8 cellular contexts compared by ENCODE assay signal in genomic region chr6:29005183-29005885, GRCh38. TPM values are rescaled to one million over a fixed set of nuclear protein-coding genes. Genes with fewer than 3 reads are reported as not detected.
DNase-seq lines count a peak whose midpoint lies in the region; ATAC-seq and TF ChIP-seq lines count a peak whose summit lies in the region.

TSS of gene ZNF311 (minus strand) at chr6:29005315. CDS start at chr6:29003954, 1,361 bp downstream.

- WGBS in esophagus, 2 donors: 7 to 8% methylated on average over 29 of the region's 29 CpGs

- H4K20me1 ChIP-seq in BLaER1 treated with 17β-estradiol and CSF1 and Interleukin-3, amounts not matched to agents 10 nM and 100 nM: no peaks in the 10 kb centered on the region

- H3K9me3 Mint-ChIP-seq in IgD-negative memory B cell: peaks cover 0 to 2% (median 2%) of the 10 kb centered on the region in 3 donors
- H3K9me3 Mint-ChIP-seq in activated CD4-positive, alpha-beta T cell treated with anti-CD3 and anti-CD28 coated beads, Interleukin-2, amount 10 ng/mL, durations not matched to agents 24 days and 14 days: peaks cover 17% of the 10 kb centered on the region

- H3K36me3 ChIP-seq in BLaER1 treated with 17β-estradiol and CSF1 and Interleukin-3, amounts not matched to agents 10 nM and 100 nM: no peaks in the 10 kb centered on the region
- H3K36me3 ChIP-seq in esophagus (ENCODE audit: control insufficient read depth in 2 of 2, insufficient read depth in 2 of 2, low read length in 1 of 2): no peaks in the 10 kb centered on the region
- no peaks in the 10 kb centered on the region for H3K36me3 ChIP-seq in muscle layer of duodenum (ENCODE audit: control insufficient read depth in 1 of 2, insufficient read depth in 2 of 2, low read length in 2 of 2)
- no peaks in the 10 kb centered on the region for H3K36me3 ChIP-seq in upper lobe of right lung

- peak within 1 kb of the TSS in 1 of 3 donors; percentile 12 for H3K27ac Mint-ChIP-seq in IgD-negative memory B cell
- H3K27ac Mint-ChIP-seq in activated CD4-positive, alpha-beta T cell treated with anti-CD3 and anti-CD28 coated beads, Interleukin-2, amount 10 ng/mL, durations not matched to agents 24 days and 14 days: peak within 1 kb of the TSS; percentile 87

- no peak for TF ChIP-seq CTCF in upper lobe of right lung (IDR thresholded peaks at IDR 0.05)

- peaks cover 0 to 6% (median 0%) of the 10 kb centered on the region in 11 experiments; a peak in 7 of 22 replicates for H3K27me3 ChIP-seq in BLaER1 treated with 17β-estradiol and CSF1 and Interleukin-3, amounts not matched to agents 10 nM and 100 nM
- H3K27me3 ChIP-seq in esophagus (ENCODE audit: control insufficient read depth in 1 of 2, insufficient read depth in 2 of 2, low read length in 2 of 2) (peaks cover 0 to under 1% of the 10 kb centered on the region in 2 donors), muscle layer of duodenum (ENCODE audit: low read depth, low read length) (peaks cover 8% of the 10 kb centered on the region), upper lobe of right lung (peaks cover 7% of the 10 kb centered on the region)

- H3K9ac ChIP-seq in BLaER1 treated with 17β-estradiol and CSF1 and Interleukin-3, amounts not matched to agents 10 nM and 100 nM: no peak within 1 kb of the TSS

- H3K4me3 Mint-ChIP-seq in IgD-negative memory B cell: peak within 1 kb of the TSS; percentile 39 to 92 (median 86)
- H3K4me3 Mint-ChIP-seq in activated CD4-positive, alpha-beta T cell treated with anti-CD3 and anti-CD28 coated beads, Interleukin-2, amount 10 ng/mL, durations not matched to agents 24 days and 14 days: peak within 1 kb of the TSS; percentile 90

- peaks cover 3 to 9% (median 8%) of the 10 kb centered on the region in 3 donors for H3K4me1 Mint-ChIP-seq in IgD-negative memory B cell
- H3K4me1 Mint-ChIP-seq in activated CD4-positive, alpha-beta T cell treated with anti-CD3 and anti-CD28 coated beads, Interleukin-2, amount 10 ng/mL, durations not matched to agents 24 days and 14 days: peaks cover 20% of the 10 kb centered on the region

- intact Hi-C loops in activated CD4-positive, alpha-beta T cell treated with anti-CD3 and anti-CD28 coated beads, Interleukin-2, amount 10 ng/mL, durations not matched to agents 24 days and 14 days (cut with micrococcal nuclease): loop anchor here (2.0 kb wide), 1 partner anchor 23 kb away; no protein-coding TSS in a partner anchor
- intact Hi-C loops in upper lobe of right lung (cut with DNase I): no loop called here

- H3K9me3 ChIP-seq in BLaER1 treated with 17β-estradiol and CSF1 and Interleukin-3, amounts not matched to agents 10 nM and 100 nM (replicated peaks in 1 of 11): peaks cover 0 to 13% (median 6%) of the 10 kb centered on the region in 11 experiments; a peak in 9 of 22 replicates
- H3K9me3 ChIP-seq in esophagus (ENCODE audit: control insufficient read depth in 2 of 2, insufficient read depth in 1 of 2, low read depth in 1 of 2, low read length in 1 of 2): no peaks in the 10 kb centered on the region
- H3K9me3 ChIP-seq in muscle layer of duodenum (ENCODE audit: control insufficient read depth in 1 of 2, low read length in 2 of 2): no peaks in the 10 kb centered on the region
- H3K9me3 ChIP-seq in upper lobe of right lung: no peaks in the 10 kb centered on the region

- peak; percentile 85 for DNase-seq in activated CD4-positive, alpha-beta T cell treated with anti-CD3 and anti-CD28 coated beads, Interleukin-2, amount 10 ng/mL, durations not matched to agents 24 days and 14 days
- DNase-seq in upper lobe of right lung: peak; percentile 77

- ATAC-seq in upper lobe of right lung (peak; percentile 98), GM18511 (IDR thresholded peaks at IDR 0.05; ENCODE audit: unreplicated experiment) (no peak), GM18498 (IDR thresholded peaks at IDR 0.05; ENCODE audit: unreplicated experiment) (no peak)

- H3K36me3 Mint-ChIP-seq in IgD-negative memory B cell: peaks cover 1% of the 10 kb centered on the region
- H3K36me3 Mint-ChIP-seq in activated CD4-positive, alpha-beta T cell treated with anti-CD3 and anti-CD28 coated beads, Interleukin-2, amount 10 ng/mL, durations not matched to agents 24 days and 14 days (ENCODE audit: low read depth): peaks cover 7% of the 10 kb centered on the region

- peak within 1 kb of the TSS in 10 of 11 experiments; percentile 1 to 54 (median 40); a peak in 15 of 22 replicates for H3K4me2 ChIP-seq in BLaER1 treated with 17β-estradiol and CSF1 and Interleukin-3, amounts not matched to agents 10 nM and 100 nM

- peak within 1 kb of the TSS in 6 of 10 experiments; percentile 24 to 54 (median 38); a peak in 9 of 20 replicates for H3K4me3 ChIP-seq in BLaER1 treated with 17β-estradiol and CSF1 and Interleukin-3, amounts not matched to agents 10 nM and 100 nM
- H3K4me3 ChIP-seq in esophagus (ENCODE audit: low read depth in 1 of 2, low read length in 2 of 2): peak within 1 kb of the TSS; percentile 75 to 84
- H3K4me3 ChIP-seq in muscle layer of duodenum (ENCODE audit: low read depth in 1 of 2, low read length in 2 of 2): peak within 1 kb of the TSS; percentile 63 to 65
- peak within 1 kb of the TSS; percentile 62 for H3K4me3 ChIP-seq in upper lobe of right lung

- peaks cover 20% of the 10 kb centered on the region for H3K27me3 Mint-ChIP-seq in IgD-negative memory B cell
- H3K27me3 Mint-ChIP-seq in activated CD4-positive, alpha-beta T cell treated with anti-CD3 and anti-CD28 coated beads, Interleukin-2, amount 10 ng/mL, durations not matched to agents 24 days and 14 days: peaks cover 7% of the 10 kb centered on the region

- no peak within 1 kb of the TSS for H3K27ac ChIP-seq in BLaER1 treated with 17β-estradiol and CSF1 and Interleukin-3, amounts not matched to agents 10 nM and 100 nM
- H3K27ac ChIP-seq in esophagus (ENCODE audit: low read depth in 2 of 2, low read length in 1 of 2) (peak within 1 kb of the TSS; percentile 65 to 79), muscle layer of duodenum (ENCODE audit: low read length) (no peak within 1 kb of the TSS), upper lobe of right lung (peak within 1 kb of the TSS; percentile 52)

- H3K4me1 ChIP-seq in BLaER1 treated with 17β-estradiol and CSF1 and Interleukin-3, amounts not matched to agents 10 nM and 100 nM: no peaks in the 10 kb centered on the region
- no peaks in the 10 kb centered on the region for H3K4me1 ChIP-seq in esophagus (ENCODE audit: control insufficient read depth in 2 of 2, insufficient read depth in 2 of 2, low read length in 1 of 2)
- H3K4me1 ChIP-seq in muscle layer of duodenum (ENCODE audit: control insufficient read depth in 1 of 2, insufficient read depth in 2 of 2, low read length in 2 of 2): peaks cover 0 to 4% of the 10 kb centered on the region in 2 donors
- H3K4me1 ChIP-seq in upper lobe of right lung: no peaks in the 10 kb centered on the region

RNA-seq across cellular contexts. Expression of gene ZNF311, which starts in this region (rescaled TPM):
- not detected for polyA plus RNA-seq in IgD-negative memory B cell
- total RNA-seq in activated CD4-positive, alpha-beta T cell treated with anti-CD3 and anti-CD28 coated beads, Interleukin-2, amount 10 ng/mL, durations not matched to agents 24 days and 14 days: 0.86 and 0.97 TPM in 2 replicates
- 1 to 10 TPM in 1 of 2 donors, under 1 TPM in 1; 0.46 to 1.2 TPM for polyA plus RNA-seq in esophagus
- 1.8 TPM for total RNA-seq in upper lobe of right lung

Comparison
In these comparisons a context has a peak if more than half of its experiments do, and no peak if none do; other contexts are left out.
1. Peak in DNase-seq in activated CD4-positive, alpha-beta T cell treated with anti-CD3 and anti-CD28 coated beads, Interleukin-2, amount 10 ng/mL, durations not matched to agents 24 days and 14 days; RNA of the gene not detected or under 1 TPM.
2. H3K27ac ChIP-seq: peak in esophagus (2 of 2) and upper lobe of right lung (single experiment); none in BLaER1 treated with 17β-estradiol and CSF1 and Interleukin-3, amounts not matched to agents 10 nM and 100 nM (0 of 11) and muscle layer of duodenum (single experiment).
3. Peak in every context shown above with its lines, with median percentiles within 50 percentile points of each other: H3K4me3 ChIP-seq.